Comparison of ENCODE assay signal across 26 cellular contexts in genomic region chr5:68182094-68182493, GRCh38.
"Had no signal": no experiment of that assay in that cellular context is flagged by ENCODE, and none has a peak within 500 bp of the region (broad histone marks: within the 10 kb centered on the region; RNA-seq: fewer than 3 reads in every experiment).

No MANE protein-coding gene starts in this region.

- H3K27ac ChIP-seq: brain microvascular endothelial cell, cardiac muscle cell, Peyer's patch, SJSA1 had no signal

- H3K36me3 ChIP-seq: brain microvascular endothelial cell, cardiac muscle cell, Peyer's patch, SJSA1 had no signal

- H3K4me1 ChIP-seq: SJSA1 had no signal

- DNase-seq: activated B cell treated with CpG ODN at 0.5 μM for 24 hours; activated CD4-positive, alpha-beta T cell treated with anti-CD3 and anti-CD28 coated beads for 1 hour; activated CD4-positive, alpha-beta T cell treated with anti-CD3 and anti-CD28 coated beads, Interleukin-2, amount 10 ng/mL, durations not matched to agents 24 days and 14 days; activated CD4-positive, alpha-beta T cell treated with anti-CD3 and anti-CD28 coated beads, Interleukin-2, amount 50 U/mL, for 48 hours; activated CD8-positive, alpha-beta memory T cell treated with anti-CD3 and anti-CD28 coated beads, Interleukin-2, amount 10 ng/mL, durations not matched to agents 7 days and 5 days; activated effector memory CD4-positive, alpha-beta T cell treated with anti-CD3 and anti-CD28 coated beads, Interleukin-2, amount 50 U/mL, for 16 hours; activated naive CD4-positive, alpha-beta T cell treated with anti-CD3 and anti-CD28 coated beads for 36 hours; activated T-cell treated with anti-CD3 and anti-CD28 coated beads, Interleukin-2, amount 50 U/mL, for 24 hours; amygdala; brain microvascular endothelial cell; IMR-90; Kasumi-1; KBM-7; NCI-H146; NCI-H187 treated with DMSO at 0.1 percent for 48 hours; NCI-H2081 treated with DMSO at 0.1 percent for 48 hours; NCI-H2171 treated with DMSO at 0.1 percent for 48 hours; NCI-H226; NCI-H526; NK-92 treated with Interleukin-12 subunit alpha and Interleukin-12 subunit beta, amount 100 ng/mL, for 24 hours; SHP77; SW 1271 had no signal

- H3K4me3 ChIP-seq: cardiac muscle cell, Peyer's patch, SJSA1 had no signal

- H3K27me3 ChIP-seq: brain microvascular endothelial cell, cardiac muscle cell, Peyer's patch, SJSA1 had no signal

- H3K9me3 ChIP-seq: Peyer's patch, SJSA1 had no signal

- ATAC-seq: activated CD8-positive, alpha-beta memory T cell treated with anti-CD3 and anti-CD28 coated beads, Interleukin-2, amount 10 ng/mL, durations not matched to agents 7 days and 5 days; SK-N-SH treated with all-trans-retinoic acid at 6 μM for 48 hours had no signal
